Comparison of ENCODE assay signal across 2 cellular contexts in the genomic region with DNA sequence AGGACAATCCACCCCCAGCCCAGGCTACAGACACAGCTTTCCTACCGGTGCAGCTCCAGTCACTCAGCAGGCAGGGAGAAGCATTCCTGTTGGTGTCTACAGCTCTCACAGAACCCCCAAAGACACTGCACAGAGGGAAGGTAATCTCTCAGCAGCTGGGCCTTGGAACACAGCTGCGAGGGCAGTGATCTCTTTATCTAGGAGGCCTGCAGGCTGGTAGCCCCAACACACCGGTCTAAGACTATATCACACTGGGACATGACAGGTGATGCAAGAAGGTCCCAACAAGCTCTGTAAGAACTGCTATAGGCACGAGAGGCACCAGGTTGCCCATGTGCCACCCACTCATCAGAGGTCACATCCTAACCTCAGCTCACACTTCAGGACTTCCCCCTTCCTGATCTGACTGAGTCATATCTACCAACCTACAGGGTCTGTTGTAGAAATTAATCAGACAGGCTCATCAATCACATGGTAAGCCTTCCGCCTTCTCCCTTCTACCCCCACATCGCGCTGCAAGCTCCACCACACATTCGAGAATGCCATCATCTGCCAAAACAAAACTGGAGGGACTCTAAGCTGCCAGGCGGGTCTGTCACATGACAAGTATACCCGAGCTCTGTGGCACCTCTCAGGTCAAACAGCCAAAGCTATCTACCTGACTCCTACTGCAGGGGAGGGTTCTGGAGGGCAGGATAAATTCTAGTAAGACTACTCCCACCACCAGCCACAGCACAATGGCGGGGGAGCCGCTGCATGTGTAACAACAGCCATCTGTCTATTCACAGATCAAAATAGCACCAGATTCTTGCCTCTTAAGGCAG.
TF ChIP-seq lines count a peak whose summit lies in the region.

No MANE protein-coding gene starts in this region.

TF ChIP-seq in HEK293, 187 proteins besides CTCF, POLR2A, EP300 and RAD21 (continued from another document):
- TF ChIP-seq, protein P1, sequence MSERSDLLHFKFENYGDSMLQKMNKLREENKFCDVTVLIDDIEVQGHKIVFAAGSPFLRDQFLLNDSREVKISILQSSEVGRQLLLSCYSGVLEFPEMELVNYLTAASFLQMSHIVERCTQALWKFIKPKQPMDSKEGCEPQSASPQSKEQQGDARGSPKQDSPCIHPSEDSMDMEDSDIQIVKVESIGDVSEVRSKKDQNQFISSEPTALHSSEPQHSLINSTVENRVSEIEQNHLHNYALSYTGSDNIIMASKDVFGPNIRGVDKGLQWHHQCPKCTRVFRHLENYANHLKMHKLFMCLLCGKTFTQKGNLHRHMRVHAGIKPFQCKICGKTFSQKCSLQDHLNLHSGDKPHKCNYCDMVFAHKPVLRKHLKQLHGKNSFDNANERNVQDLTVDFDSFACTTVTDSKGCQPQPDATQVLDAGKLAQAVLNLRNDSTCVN (tag by site-specific recombination; optimal IDR thresholded peaks at IDR 0.05) = no peak
- peak; percentile 67; the same call in 1 of the 2 replicates for TF ChIP-seq ZIC2 (tag by site-specific recombination; IDR thresholded peaks at IDR 0.05)
- TF ChIP-seq ZNF354C (tag by site-specific recombination; IDR thresholded peaks at IDR 0.05; ENCODE audit: borderline replicate concordance, low read depth) = no peak
- no peak for TF ChIP-seq ZNF416 (tag by site-specific recombination; IDR thresholded peaks at IDR 0.05)
- no peak for TF ChIP-seq TRIM28 (IDR thresholded peaks at IDR 0.05; ENCODE audit: borderline replicate concordance, low read length)
- peak; percentile 99 for TF ChIP-seq EGR2 (tag by site-specific recombination; IDR thresholded peaks at IDR 0.05; ENCODE audit: low read depth)
- TF ChIP-seq ZNF600 (tag by site-specific recombination; IDR thresholded peaks at IDR 0.05) = peak; percentile 57; the same call in 1 of the 2 replicates
- TF ChIP-seq PRDM1 (tag by site-specific recombination; IDR thresholded peaks at IDR 0.05) = no peak
TF ChIP-seq in HEK293: peak in this region for 5.

TF ChIP-seq in SK-N-SH, 30 proteins besides CTCF, POLR2A, EP300 and RAD21 (continued from another document):
- TF ChIP-seq, protein P2, sequence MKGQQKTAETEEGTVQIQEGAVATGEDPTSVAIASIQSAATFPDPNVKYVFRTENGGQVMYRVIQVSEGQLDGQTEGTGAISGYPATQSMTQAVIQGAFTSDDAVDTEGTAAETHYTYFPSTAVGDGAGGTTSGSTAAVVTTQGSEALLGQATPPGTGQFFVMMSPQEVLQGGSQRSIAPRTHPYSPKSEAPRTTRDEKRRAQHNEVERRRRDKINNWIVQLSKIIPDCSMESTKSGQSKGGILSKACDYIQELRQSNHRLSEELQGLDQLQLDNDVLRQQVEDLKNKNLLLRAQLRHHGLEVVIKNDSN (IDR thresholded peaks at IDR 0.05; ENCODE audit: borderline replicate concordance, low read depth) = no peak
- TF ChIP-seq, protein P3, sequence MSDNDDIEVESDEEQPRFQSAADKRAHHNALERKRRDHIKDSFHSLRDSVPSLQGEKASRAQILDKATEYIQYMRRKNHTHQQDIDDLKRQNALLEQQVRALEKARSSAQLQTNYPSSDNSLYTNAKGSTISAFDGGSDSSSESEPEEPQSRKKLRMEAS (IDR thresholded peaks at IDR 0.05; ENCODE audit: low read depth) = no peak
- TF ChIP-seq JUND (IDR thresholded peaks at IDR 0.05) (no peak), SMC3 (IDR thresholded peaks at IDR 0.05; ENCODE audit: low read depth, low read length) (no peak), GABPA (IDR thresholded peaks at IDR 0.05; ENCODE audit: low read depth) (no peak), FOXM1 (IDR thresholded peaks at IDR 0.05; ENCODE audit: low read depth) (no peak), EZH2phosphoT487 (IDR thresholded peaks at IDR 0.05; ENCODE audit: borderline replicate concordance, low read depth) (no peak), SIN3A (IDR thresholded peaks at IDR 0.05; ENCODE audit: borderline replicate concordance, low read depth, low read length) (no peak), FOXJ3 (CRISPR knock-in tag; IDR thresholded peaks at IDR 0.05) (no peak), CHD2 (IDR thresholded peaks at IDR 0.05; ENCODE audit: low read length, partially characterized antibody) (no peak), RXRA (IDR thresholded peaks at IDR 0.05; ENCODE audit: borderline replicate concordance, low read depth) (no peak), MEF2A (IDR thresholded peaks at IDR 0.05; ENCODE audit: borderline replicate concordance, low read depth) (no peak), TCF12 (IDR thresholded peaks at IDR 0.05) (no peak), YY1 (IDR thresholded peaks at IDR 0.05; ENCODE audit: low read depth) (no peak)
- TF ChIP-seq, protein P4, sequence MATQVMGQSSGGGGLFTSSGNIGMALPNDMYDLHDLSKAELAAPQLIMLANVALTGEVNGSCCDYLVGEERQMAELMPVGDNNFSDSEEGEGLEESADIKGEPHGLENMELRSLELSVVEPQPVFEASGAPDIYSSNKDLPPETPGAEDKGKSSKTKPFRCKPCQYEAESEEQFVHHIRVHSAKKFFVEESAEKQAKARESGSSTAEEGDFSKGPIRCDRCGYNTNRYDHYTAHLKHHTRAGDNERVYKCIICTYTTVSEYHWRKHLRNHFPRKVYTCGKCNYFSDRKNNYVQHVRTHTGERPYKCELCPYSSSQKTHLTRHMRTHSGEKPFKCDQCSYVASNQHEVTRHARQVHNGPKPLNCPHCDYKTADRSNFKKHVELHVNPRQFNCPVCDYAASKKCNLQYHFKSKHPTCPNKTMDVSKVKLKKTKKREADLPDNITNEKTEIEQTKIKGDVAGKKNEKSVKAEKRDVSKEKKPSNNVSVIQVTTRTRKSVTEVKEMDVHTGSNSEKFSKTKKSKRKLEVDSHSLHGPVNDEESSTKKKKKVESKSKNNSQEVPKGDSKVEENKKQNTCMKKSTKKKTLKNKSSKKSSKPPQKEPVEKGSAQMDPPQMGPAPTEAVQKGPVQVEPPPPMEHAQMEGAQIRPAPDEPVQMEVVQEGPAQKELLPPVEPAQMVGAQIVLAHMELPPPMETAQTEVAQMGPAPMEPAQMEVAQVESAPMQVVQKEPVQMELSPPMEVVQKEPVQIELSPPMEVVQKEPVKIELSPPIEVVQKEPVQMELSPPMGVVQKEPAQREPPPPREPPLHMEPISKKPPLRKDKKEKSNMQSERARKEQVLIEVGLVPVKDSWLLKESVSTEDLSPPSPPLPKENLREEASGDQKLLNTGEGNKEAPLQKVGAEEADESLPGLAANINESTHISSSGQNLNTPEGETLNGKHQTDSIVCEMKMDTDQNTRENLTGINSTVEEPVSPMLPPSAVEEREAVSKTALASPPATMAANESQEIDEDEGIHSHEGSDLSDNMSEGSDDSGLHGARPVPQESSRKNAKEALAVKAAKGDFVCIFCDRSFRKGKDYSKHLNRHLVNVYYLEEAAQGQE (IDR thresholded peaks at IDR 0.05; ENCODE audit: low read depth, low read length) = no peak
